ENCODE assay signal across 1 cellular context in the genomic region with DNA sequence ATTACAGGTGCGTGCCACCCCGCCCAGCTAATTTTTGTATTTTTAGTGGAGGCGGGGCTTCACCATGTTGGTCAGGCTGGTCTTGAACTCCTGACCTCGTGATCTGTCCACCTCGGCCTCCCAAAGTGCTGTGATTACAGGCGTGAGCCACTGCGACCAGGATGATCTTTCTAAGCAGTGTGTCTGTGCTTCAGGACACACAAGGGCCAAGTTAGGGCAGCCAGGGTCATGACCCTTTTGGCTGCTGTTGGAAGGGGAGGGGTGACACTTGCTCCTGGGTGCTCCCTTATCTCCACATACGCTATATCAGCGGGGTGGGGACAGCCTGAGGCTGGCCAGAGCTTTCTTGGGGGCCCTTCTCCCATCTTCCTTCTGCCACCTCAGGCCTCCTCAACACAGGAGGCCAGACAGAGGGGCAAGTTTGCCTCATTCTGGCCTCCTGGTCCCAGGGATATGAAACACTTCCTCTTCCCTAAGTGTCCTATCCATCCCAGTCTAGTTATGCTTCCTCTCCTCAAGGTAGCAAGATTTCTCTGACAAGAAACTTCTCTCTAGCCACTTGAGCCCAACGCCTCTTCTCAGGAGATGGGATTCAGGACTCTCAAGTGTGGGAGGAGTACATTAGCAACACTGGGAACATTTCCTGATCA.
TF ChIP-seq lines count a peak whose summit lies in the region.

No MANE protein-coding gene starts in this region.

TF ChIP-seq in K562, 482 proteins besides CTCF, POLR2A, EP300 and RAD21 (continued from another document and continues in another):
- TF ChIP-seq JUND (IDR thresholded peaks at IDR 0.05; ENCODE audit: borderline replicate concordance, low read depth, low read length) (0 out of 2 replicates have a peak, but pooled peaks have one; percentile 17), JUND (tag; IDR thresholded peaks at IDR 0.05; ENCODE audit: borderline replicate concordance, low read depth, low read length) (no peak), SMAD4 (CRISPR knock-in tag; conservative IDR thresholded peaks at IDR 0.05) (peak; percentile 37; the same call in 1 of the 2 replicates), MCM2 (IDR thresholded peaks at IDR 0.05; ENCODE audit: low read depth) (no peak), ADNP (tag; IDR thresholded peaks at IDR 0.05) (0 out of 2 replicates have a peak, but pooled peaks have one; percentile 62), NR2F6 (CRISPR knock-in tag; IDR thresholded peaks at IDR 0.05) (no peak), ELF2 (CRISPR knock-in tag; IDR thresholded peaks at IDR 0.05) (no peak), TBP (optimal IDR thresholded peaks at IDR 0.05; ENCODE audit: low read depth, low read length) (peak; percentile 76), GATAD2A (IDR thresholded peaks at IDR 0.05) (no peak), ZNF174 (CRISPR knock-in tag; IDR thresholded peaks at IDR 0.05) (no peak), POLR3A (IDR thresholded peaks at IDR 0.05; ENCODE audit: borderline replicate concordance, extremely low read depth, insufficient read depth, insufficient read length) (peak; percentile 57), ZBTB17 (CRISPR knock-in tag; IDR thresholded peaks at IDR 0.05) (no peak), ZNF232 (CRISPR knock-in tag; IDR thresholded peaks at IDR 0.05) (no peak), FOXA3 (CRISPR knock-in tag; conservative IDR thresholded peaks at IDR 0.05 in 1 of 2, IDR thresholded peaks at IDR 0.05 in 1 of 2) (no peak), SREBF2 (CRISPR knock-in tag; IDR thresholded peaks at IDR 0.05) (no peak)
- TF ChIP-seq, protein P1, sequence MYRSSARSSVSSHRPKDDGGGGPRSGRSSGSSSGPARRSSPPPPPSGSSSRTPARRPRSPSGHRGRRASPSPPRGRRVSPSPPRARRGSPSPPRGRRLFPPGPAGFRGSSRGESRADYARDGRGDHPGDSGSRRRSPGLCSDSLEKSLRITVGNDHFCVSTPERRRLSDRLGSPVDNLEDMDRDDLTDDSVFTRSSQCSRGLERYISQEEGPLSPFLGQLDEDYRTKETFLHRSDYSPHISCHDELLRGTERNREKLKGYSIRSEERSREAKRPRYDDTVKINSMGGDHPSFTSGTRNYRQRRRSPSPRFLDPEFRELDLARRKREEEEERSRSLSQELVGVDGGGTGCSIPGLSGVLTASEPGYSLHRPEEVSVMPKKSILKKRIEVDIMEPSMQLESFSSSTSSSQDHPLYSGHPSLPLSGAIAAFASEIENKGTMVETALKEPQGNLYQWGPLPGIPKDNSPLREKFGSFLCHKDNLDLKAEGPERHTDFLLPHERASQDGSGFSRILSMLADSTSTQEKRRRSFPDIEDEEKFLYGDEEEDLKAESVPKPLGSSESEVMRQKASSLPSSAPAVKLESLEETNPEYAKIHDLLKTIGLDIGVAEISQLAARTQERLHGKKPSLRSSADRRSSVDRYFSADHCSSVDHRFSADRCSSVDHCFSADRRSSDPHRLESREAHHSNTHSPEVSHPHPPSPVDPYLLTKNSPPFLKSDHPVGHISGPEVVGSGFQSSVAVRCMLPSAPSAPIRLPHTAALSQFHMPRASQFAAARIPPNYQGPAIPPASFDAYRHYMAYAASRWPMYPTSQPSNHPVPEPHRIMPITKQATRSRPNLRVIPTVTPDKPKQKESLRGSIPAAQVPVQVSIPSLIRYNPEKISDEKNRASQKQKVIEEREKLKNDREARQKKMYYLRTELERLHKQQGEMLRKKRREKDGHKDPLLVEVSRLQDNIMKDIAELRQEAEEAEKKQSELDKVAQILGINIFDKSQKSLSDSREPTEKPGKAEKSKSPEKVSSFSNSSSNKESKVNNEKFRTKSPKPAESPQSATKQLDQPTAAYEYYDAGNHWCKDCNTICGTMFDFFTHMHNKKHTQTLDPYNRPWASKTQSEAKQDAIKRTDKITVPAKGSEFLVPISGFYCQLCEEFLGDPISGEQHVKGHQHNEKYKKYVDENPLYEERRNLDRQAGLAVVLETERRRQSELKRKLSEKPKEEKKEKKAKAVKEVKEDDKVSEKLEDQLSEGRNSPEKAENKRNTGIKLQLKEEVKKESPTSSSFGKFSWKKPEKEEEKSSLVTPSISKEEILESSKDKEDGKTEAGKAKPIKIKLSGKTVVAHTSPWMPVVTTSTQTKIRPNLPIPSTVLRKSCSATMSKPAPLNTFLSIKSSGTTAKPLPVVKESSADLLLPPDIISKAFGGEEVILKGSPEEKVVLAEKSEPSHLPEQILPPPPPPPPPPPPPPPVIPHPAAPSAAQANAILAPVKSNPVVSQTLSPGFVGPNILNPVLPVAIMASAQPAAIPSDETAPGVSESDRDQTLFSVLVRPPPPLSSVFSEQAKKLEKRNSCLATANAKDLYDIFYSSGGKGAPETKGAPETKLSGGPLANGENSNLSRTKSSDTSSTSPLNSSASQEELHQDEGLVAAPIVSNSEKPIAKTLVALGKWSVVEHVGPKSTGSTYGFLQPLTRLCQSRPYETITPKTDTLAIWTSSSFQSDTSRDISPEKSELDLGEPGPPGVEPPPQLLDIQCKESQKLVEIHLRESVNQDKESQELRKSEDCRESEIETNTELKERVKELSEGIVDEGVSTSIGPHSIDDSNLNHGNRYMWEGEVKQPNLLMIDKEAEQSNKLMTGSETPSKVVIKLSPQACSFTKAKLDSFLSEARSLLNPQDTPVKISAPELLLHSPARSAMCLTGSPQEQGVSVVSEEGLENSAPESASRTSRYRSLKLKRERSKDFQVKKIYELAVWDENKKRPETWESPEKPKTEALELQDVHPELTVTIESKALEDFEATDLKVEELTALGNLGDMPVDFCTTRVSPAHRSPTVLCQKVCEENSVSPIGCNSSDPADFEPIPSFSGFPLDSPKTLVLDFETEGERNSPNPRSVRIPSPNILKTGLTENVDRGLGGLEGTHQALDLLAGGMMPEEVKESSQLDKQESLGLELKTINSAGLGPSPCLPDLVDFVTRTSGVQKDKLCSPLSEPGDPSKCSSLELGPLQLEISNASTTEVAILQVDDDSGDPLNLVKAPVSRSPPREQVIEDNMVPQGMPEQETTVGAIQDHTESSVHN (IDR thresholded peaks at IDR 0.05; ENCODE audit: borderline replicate concordance in 1 of 2, low read depth in 1 of 2): no peak
- TF ChIP-seq, protein P2, sequence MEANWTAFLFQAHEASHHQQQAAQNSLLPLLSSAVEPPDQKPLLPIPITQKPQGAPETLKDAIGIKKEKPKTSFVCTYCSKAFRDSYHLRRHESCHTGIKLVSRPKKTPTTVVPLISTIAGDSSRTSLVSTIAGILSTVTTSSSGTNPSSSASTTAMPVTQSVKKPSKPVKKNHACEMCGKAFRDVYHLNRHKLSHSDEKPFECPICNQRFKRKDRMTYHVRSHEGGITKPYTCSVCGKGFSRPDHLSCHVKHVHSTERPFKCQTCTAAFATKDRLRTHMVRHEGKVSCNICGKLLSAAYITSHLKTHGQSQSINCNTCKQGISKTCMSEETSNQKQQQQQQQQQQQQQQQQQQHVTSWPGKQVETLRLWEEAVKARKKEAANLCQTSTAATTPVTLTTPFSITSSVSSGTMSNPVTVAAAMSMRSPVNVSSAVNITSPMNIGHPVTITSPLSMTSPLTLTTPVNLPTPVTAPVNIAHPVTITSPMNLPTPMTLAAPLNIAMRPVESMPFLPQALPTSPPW (CRISPR knock-in tag; IDR thresholded peaks at IDR 0.05): peak; percentile 76
- TF ChIP-seq, protein P3, sequence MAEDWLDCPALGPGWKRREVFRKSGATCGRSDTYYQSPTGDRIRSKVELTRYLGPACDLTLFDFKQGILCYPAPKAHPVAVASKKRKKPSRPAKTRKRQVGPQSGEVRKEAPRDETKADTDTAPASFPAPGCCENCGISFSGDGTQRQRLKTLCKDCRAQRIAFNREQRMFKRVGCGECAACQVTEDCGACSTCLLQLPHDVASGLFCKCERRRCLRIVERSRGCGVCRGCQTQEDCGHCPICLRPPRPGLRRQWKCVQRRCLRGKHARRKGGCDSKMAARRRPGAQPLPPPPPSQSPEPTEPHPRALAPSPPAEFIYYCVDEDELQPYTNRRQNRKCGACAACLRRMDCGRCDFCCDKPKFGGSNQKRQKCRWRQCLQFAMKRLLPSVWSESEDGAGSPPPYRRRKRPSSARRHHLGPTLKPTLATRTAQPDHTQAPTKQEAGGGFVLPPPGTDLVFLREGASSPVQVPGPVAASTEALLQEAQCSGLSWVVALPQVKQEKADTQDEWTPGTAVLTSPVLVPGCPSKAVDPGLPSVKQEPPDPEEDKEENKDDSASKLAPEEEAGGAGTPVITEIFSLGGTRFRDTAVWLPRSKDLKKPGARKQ (CRISPR knock-in tag; IDR thresholded peaks at IDR 0.05): no peak
- TF ChIP-seq, protein P4, sequence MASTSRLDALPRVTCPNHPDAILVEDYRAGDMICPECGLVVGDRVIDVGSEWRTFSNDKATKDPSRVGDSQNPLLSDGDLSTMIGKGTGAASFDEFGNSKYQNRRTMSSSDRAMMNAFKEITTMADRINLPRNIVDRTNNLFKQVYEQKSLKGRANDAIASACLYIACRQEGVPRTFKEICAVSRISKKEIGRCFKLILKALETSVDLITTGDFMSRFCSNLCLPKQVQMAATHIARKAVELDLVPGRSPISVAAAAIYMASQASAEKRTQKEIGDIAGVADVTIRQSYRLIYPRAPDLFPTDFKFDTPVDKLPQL (IDR thresholded peaks at IDR 0.05; ENCODE audit: extremely low read depth, insufficient read length): no peak
- TF ChIP-seq, protein P5, sequence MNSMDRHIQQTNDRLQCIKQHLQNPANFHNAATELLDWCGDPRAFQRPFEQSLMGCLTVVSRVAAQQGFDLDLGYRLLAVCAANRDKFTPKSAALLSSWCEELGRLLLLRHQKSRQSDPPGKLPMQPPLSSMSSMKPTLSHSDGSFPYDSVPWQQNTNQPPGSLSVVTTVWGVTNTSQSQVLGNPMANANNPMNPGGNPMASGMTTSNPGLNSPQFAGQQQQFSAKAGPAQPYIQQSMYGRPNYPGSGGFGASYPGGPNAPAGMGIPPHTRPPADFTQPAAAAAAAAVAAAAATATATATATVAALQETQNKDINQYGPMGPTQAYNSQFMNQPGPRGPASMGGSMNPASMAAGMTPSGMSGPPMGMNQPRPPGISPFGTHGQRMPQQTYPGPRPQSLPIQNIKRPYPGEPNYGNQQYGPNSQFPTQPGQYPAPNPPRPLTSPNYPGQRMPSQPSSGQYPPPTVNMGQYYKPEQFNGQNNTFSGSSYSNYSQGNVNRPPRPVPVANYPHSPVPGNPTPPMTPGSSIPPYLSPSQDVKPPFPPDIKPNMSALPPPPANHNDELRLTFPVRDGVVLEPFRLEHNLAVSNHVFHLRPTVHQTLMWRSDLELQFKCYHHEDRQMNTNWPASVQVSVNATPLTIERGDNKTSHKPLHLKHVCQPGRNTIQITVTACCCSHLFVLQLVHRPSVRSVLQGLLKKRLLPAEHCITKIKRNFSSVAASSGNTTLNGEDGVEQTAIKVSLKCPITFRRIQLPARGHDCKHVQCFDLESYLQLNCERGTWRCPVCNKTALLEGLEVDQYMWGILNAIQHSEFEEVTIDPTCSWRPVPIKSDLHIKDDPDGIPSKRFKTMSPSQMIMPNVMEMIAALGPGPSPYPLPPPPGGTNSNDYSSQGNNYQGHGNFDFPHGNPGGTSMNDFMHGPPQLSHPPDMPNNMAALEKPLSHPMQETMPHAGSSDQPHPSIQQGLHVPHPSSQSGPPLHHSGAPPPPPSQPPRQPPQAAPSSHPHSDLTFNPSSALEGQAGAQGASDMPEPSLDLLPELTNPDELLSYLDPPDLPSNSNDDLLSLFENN (IDR thresholded peaks at IDR 0.05; ENCODE audit: low read depth in 2 of 2, low read length in 2 of 2): no peak
- TF ChIP-seq, protein P6, sequence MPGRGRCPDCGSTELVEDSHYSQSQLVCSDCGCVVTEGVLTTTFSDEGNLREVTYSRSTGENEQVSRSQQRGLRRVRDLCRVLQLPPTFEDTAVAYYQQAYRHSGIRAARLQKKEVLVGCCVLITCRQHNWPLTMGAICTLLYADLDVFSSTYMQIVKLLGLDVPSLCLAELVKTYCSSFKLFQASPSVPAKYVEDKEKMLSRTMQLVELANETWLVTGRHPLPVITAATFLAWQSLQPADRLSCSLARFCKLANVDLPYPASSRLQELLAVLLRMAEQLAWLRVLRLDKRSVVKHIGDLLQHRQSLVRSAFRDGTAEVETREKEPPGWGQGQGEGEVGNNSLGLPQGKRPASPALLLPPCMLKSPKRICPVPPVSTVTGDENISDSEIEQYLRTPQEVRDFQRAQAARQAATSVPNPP (IDR thresholded peaks at IDR 0.05; ENCODE audit: borderline replicate concordance, insufficient read depth, insufficient read length): no peak
- TF ChIP-seq, protein P7, sequence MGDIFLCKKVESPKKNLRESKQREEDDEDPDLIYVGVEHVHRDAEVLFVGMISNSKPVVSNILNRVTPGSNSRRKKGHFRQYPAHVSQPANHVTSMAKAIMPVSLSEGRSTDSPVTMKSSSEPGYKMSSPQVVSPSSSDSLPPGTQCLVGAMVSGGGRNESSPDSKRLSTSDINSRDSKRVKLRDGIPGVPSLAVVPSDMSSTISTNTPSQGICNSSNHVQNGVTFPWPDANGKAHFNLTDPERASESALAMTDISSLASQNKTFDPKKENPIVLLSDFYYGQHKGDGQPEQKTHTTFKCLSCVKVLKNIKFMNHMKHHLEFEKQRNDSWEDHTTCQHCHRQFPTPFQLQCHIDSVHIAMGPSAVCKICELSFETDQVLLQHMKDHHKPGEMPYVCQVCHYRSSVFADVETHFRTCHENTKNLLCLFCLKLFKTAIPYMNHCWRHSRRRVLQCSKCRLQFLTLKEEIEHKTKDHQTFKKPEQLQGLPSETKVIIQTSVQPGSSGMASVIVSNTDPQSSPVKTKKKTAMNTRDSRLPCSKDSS (IDR thresholded peaks at IDR 0.05; ENCODE audit: low read depth, partially characterized antibody): no peak
- TF ChIP-seq, protein P8, sequence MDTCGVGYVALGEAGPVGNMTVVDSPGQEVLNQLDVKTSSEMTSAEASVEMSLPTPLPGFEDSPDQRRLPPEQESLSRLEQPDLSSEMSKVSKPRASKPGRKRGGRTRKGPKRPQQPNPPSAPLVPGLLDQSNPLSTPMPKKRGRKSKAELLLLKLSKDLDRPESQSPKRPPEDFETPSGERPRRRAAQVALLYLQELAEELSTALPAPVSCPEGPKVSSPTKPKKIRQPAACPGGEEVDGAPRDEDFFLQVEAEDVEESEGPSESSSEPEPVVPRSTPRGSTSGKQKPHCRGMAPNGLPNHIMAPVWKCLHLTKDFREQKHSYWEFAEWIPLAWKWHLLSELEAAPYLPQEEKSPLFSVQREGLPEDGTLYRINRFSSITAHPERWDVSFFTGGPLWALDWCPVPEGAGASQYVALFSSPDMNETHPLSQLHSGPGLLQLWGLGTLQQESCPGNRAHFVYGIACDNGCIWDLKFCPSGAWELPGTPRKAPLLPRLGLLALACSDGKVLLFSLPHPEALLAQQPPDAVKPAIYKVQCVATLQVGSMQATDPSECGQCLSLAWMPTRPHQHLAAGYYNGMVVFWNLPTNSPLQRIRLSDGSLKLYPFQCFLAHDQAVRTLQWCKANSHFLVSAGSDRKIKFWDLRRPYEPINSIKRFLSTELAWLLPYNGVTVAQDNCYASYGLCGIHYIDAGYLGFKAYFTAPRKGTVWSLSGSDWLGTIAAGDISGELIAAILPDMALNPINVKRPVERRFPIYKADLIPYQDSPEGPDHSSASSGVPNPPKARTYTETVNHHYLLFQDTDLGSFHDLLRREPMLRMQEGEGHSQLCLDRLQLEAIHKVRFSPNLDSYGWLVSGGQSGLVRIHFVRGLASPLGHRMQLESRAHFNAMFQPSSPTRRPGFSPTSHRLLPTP (IDR thresholded peaks at IDR 0.05; ENCODE audit: borderline replicate concordance, extremely low read depth, insufficient read length): no peak
